8 cellular contexts compared by ENCODE assay signal in genomic region chr3:177602601-177603136, GRCh38.
DNase-seq lines count a peak whose midpoint lies in the region; ATAC-seq, FAIRE-seq and TF ChIP-seq lines count a peak whose summit lies in the region.

No MANE protein-coding gene starts in this region.

- H3K27me3 Mint-ChIP-seq in activated CD4-positive, alpha-beta T cell treated with anti-CD3 and anti-CD28 coated beads for 36 hours = no peaks in the 10 kb centered on the region
- H3K27me3 Mint-ChIP-seq in activated CD4-positive, alpha-beta T cell treated with anti-CD3 and anti-CD28 coated beads, Interleukin-2, amount 10 ng/mL, durations not matched to agents 24 days and 14 days = no peaks in the 10 kb centered on the region
- peaks cover 4% of the 10 kb centered on the region for H3K27me3 Mint-ChIP-seq in GM23338 (ENCODE audit: insufficient read depth, low read depth, poor library complexity)

- no peaks in the 10 kb centered on the region for H4K20me1 ChIP-seq in endothelial cell of umbilical vein (replicated peaks; ENCODE audit: control insufficient read depth, extremely low read depth, insufficient read depth, low read length)
- H4K20me1 ChIP-seq in GM23338 (replicated peaks; ENCODE audit: insufficient read depth) = no peaks in the 10 kb centered on the region

- no TSS peak for BruUV-seq in endothelial cell of umbilical vein (replicated peaks; lab: Mats Ljungman, UMichigan)

- WGBS in stomach, 5 donors = 26 to 54% (median 45%) methylated on average over 2 of the region's 2 CpGs

- POLR2A ChIA-PET in activated CD4-positive, alpha-beta T cell treated with anti-CD3 and anti-CD28 coated beads for 36 hours (lab: Charles Lee) = no interaction called here
- POLR2A ChIA-PET in endothelial cell of umbilical vein (lab: Charles Lee) = no interaction called here

- H3K9me3 ChIP-seq in endothelial cell of umbilical vein (replicated peaks; ENCODE audit: control insufficient read depth, insufficient read depth, low read length) = no peaks in the 10 kb centered on the region
- no peaks in the 10 kb centered on the region for H3K9me3 ChIP-seq in stomach

- H3K79me2 ChIP-seq in endothelial cell of umbilical vein (ENCODE audit: control insufficient read depth, insufficient read depth, low read length) (no peaks in the 10 kb centered on the region), GM23338 (replicated peaks; ENCODE audit: insufficient read depth) (no peaks in the 10 kb centered on the region)

- no peak for TF ChIP-seq CTCF in endothelial cell of umbilical vein (IDR thresholded peaks at IDR 0.05; ENCODE audit: extremely low read depth in 1 of 2, insufficient read depth in 1 of 2, low read depth in 1 of 2, low read length in 2 of 2)
- no peak for TF ChIP-seq CTCF in stomach (IDR thresholded peaks at IDR 0.05)
- no peak for TF ChIP-seq CTCF in GM23338 (conservative IDR thresholded peaks at IDR 0.05; ENCODE audit: low read depth in 2 of 2)

- CTCF ChIA-PET in activated CD4-positive, alpha-beta T cell treated with anti-CD3 and anti-CD28 coated beads for 36 hours (lab: Charles Lee) = interaction anchor here (0.6 to 1.0 kb wide), 3 partner anchors 9 to 11 kb away, joined by 3 to 5 read pairs (median 3); no protein-coding TSS in a partner anchor
- CTCF ChIA-PET in endothelial cell of umbilical vein (lab: Charles Lee) = interaction anchor here (0.7 to 1.2 kb wide), 4 partner anchors 10 to 782 kb away, joined by 3 to 4 read pairs (median 4); no protein-coding TSS in a partner anchor

- no peak overlapping the region for H3K4me3 ChIP-seq in endothelial cell of umbilical vein (replicated peaks in 1 of 3; ENCODE audit: insufficient read depth in 1 of 3, low read depth in 1 of 3, low read length in 3 of 3)
- no peak overlapping the region for H3K4me3 ChIP-seq in stomach
- no peak overlapping the region for H3K4me3 ChIP-seq in GM23338

- no peaks in the 10 kb centered on the region for H3K9me2 ChIP-seq in GM23338 (ENCODE audit: insufficient read depth)

- TF ChIP-seq POLR2A in endothelial cell of umbilical vein (IDR thresholded peaks at IDR 0.05; ENCODE audit: low read depth, low read length) = no peak
- no peak for TF ChIP-seq POLR2A in stomach (IDR thresholded peaks at IDR 0.05)
- no peak for TF ChIP-seq POLR2A in GM12891 (IDR thresholded peaks at IDR 0.05; ENCODE audit: low read depth, low read length)

- no peak overlapping the region for H3K9ac ChIP-seq in endothelial cell of umbilical vein (replicated peaks; ENCODE audit: extremely low read depth, insufficient read depth, low read length)

- no peak for TF ChIP-seq EP300 in stomach (IDR thresholded peaks at IDR 0.05)

- H3K27ac ChIP-seq in endothelial cell of umbilical vein (ENCODE audit: insufficient read depth, low read depth, low read length) (no peak overlapping the region), stomach (peak overlapping the region; percentile 54 to 82 (median 72)), GM23338 (ENCODE audit: low read depth) (no peak overlapping the region)

- DNase-seq in activated CD4-positive, alpha-beta T cell treated with anti-CD3 and anti-CD28 coated beads for 36 hours = no peak
- DNase-seq in activated CD4-positive, alpha-beta T cell treated with anti-CD3 and anti-CD28 coated beads, Interleukin-2, amount 10 ng/mL, durations not matched to agents 24 days and 14 days = no peak
- DNase-seq in NCI-H2196 (lab: John Stamatoyannopoulos, UW; ENCODE audit: unreplicated experiment) (peak; percentile 77), endothelial cell of umbilical vein (ENCODE audit: low read depth, low spot score) (peak; percentile 65), stomach (no peak), GM23338 (ENCODE audit: low spot score) (no peak), GM12891 (ENCODE audit: insufficient read length, low spot score) (no peak)
- DNase-seq in activated CD4-positive, alpha-beta T cell treated with anti-CD3 and anti-CD28 coated beads for 48 hours = no peak

- H3K36me3 Mint-ChIP-seq in activated CD4-positive, alpha-beta T cell treated with anti-CD3 and anti-CD28 coated beads for 36 hours (ENCODE audit: low read depth) = no peaks in the 10 kb centered on the region
- H3K36me3 Mint-ChIP-seq in activated CD4-positive, alpha-beta T cell treated with anti-CD3 and anti-CD28 coated beads, Interleukin-2, amount 10 ng/mL, durations not matched to agents 24 days and 14 days (ENCODE audit: low read depth) = peaks cover 5% of the 10 kb centered on the region
- H3K36me3 Mint-ChIP-seq in GM23338 (ENCODE audit: low read depth) = 0 out of 3 replicates have a peak, but pooled peaks cover 3% of the 10 kb centered on the region

- peak; percentile 65 for FAIRE-seq in endothelial cell of umbilical vein (lab: Jason Lieb, UNC)
- FAIRE-seq in GM12891 (lab: Jason Lieb, UNC) = no peak

- H3K36me3 ChIP-seq in endothelial cell of umbilical vein (ENCODE audit: control insufficient read depth in 2 of 2, extremely low read depth in 1 of 2, insufficient read depth in 2 of 2, low read length in 2 of 2) (no peaks in the 10 kb centered on the region), stomach (no peaks in the 10 kb centered on the region), GM23338 (ENCODE audit: insufficient read depth) (no peaks in the 10 kb centered on the region)

- H3K4me1 ChIP-seq in endothelial cell of umbilical vein (ENCODE audit: control insufficient read depth, extremely low read depth, insufficient read depth, low read length) = peaks cover 17% of the 10 kb centered on the region
- peaks cover 13 to 74% (median 34%) of the 10 kb centered on the region in 4 donors for H3K4me1 ChIP-seq in stomach
- H3K4me1 ChIP-seq in GM23338 (ENCODE audit: insufficient read depth) = peaks cover 27% of the 10 kb centered on the region

- peaks cover 6% of the 10 kb centered on the region for H3K9me3 Mint-ChIP-seq in activated CD4-positive, alpha-beta T cell treated with anti-CD3 and anti-CD28 coated beads for 36 hours (ENCODE audit: low read depth)
- peaks cover 16% of the 10 kb centered on the region for H3K9me3 Mint-ChIP-seq in activated CD4-positive, alpha-beta T cell treated with anti-CD3 and anti-CD28 coated beads, Interleukin-2, amount 10 ng/mL, durations not matched to agents 24 days and 14 days
- H3K9me3 Mint-ChIP-seq in GM23338 = peaks cover 3% of the 10 kb centered on the region

- no peaks in the 10 kb centered on the region for H3F3A ChIP-seq in GM23338 (replicated peaks; ENCODE audit: low read depth)

- peak overlapping the region; percentile 35 for H3K27ac Mint-ChIP-seq in activated CD4-positive, alpha-beta T cell treated with anti-CD3 and anti-CD28 coated beads for 36 hours
- H3K27ac Mint-ChIP-seq in activated CD4-positive, alpha-beta T cell treated with anti-CD3 and anti-CD28 coated beads, Interleukin-2, amount 10 ng/mL, durations not matched to agents 24 days and 14 days = no peak overlapping the region
- no peak overlapping the region for H3K27ac Mint-ChIP-seq in GM23338

- H3K4me2 ChIP-seq in endothelial cell of umbilical vein (ENCODE audit: insufficient read depth, low read length) (no peak overlapping the region), GM23338 (no peak overlapping the region)

- dilution Hi-C loops in endothelial cell of umbilical vein (cut with MboI; ENCODE audit: extremely low pct_ligation_motif_present, low sequenced_read_pairs) = no loop called here

- intact Hi-C loops in activated CD4-positive, alpha-beta T cell treated with anti-CD3 and anti-CD28 coated beads for 36 hours (cut with DNase I, micrococcal nuclease) = no loop called here
- intact Hi-C loops in activated CD4-positive, alpha-beta T cell treated with anti-CD3 and anti-CD28 coated beads, Interleukin-2, amount 10 ng/mL, durations not matched to agents 24 days and 14 days (cut with micrococcal nuclease) = no loop called here
- intact Hi-C loops in endothelial cell of umbilical vein (cut with micrococcal nuclease) (loop anchor here (2.0 to 5.0 kb wide), 3 partner anchors 175 to 405 kb away; partner anchors contain the start of gene TBL1XR1), stomach (cut with DNase I; ENCODE audit: low total_unique reads) (no loop called here)

- H3K4me3 Mint-ChIP-seq in activated CD4-positive, alpha-beta T cell treated with anti-CD3 and anti-CD28 coated beads for 36 hours = no peak overlapping the region
- no peak overlapping the region for H3K4me3 Mint-ChIP-seq in activated CD4-positive, alpha-beta T cell treated with anti-CD3 and anti-CD28 coated beads, Interleukin-2, amount 10 ng/mL, durations not matched to agents 24 days and 14 days
- no peak overlapping the region for H3K4me3 Mint-ChIP-seq in GM23338

- H3K27me3 ChIP-seq in endothelial cell of umbilical vein (ENCODE audit: control insufficient read depth in 2 of 2, insufficient read depth in 2 of 2, low read length in 2 of 2) = no peaks in the 10 kb centered on the region
- no peaks in the 10 kb centered on the region for H3K27me3 ChIP-seq in stomach
- no peaks in the 10 kb centered on the region for H3K27me3 ChIP-seq in GM23338 (ENCODE audit: insufficient read depth)

- ATAC-seq in activated CD4-positive, alpha-beta T cell treated with anti-CD3 and anti-CD28 coated beads for 36 hours = no peak
- ATAC-seq in GM23338 = no peak

- H3K9me1 ChIP-seq in endothelial cell of umbilical vein (replicated peaks; ENCODE audit: control insufficient read depth, extremely low read depth, insufficient read depth, low read length) = no peaks in the 10 kb centered on the region

- peaks cover 58% of the 10 kb centered on the region for H3K4me1 Mint-ChIP-seq in activated CD4-positive, alpha-beta T cell treated with anti-CD3 and anti-CD28 coated beads for 36 hours
- H3K4me1 Mint-ChIP-seq in activated CD4-positive, alpha-beta T cell treated with anti-CD3 and anti-CD28 coated beads, Interleukin-2, amount 10 ng/mL, durations not matched to agents 24 days and 14 days = peaks cover 46% of the 10 kb centered on the region
- H3K4me1 Mint-ChIP-seq in GM23338 = peaks cover 43% of the 10 kb centered on the region

- H2AFZ ChIP-seq in endothelial cell of umbilical vein (ENCODE audit: low read depth, low read length) (no peak overlapping the region), GM23338 (no peak overlapping the region)

TF ChIP-seq in endothelial cell of umbilical vein, 7 proteins besides CTCF, POLR2A, EP300 and RAD21 (continues in another document):
- TF ChIP-seq FOS (IDR thresholded peaks at IDR 0.05; ENCODE audit: borderline replicate concordance, insufficient read depth, low read length) = peak; percentile 48
- TF ChIP-seq GATA2 (IDR thresholded peaks at IDR 0.05; ENCODE audit: insufficient read depth, insufficient read length, low read depth, low read length) = no peak

TF ChIP-seq in GM23338, 12 proteins besides CTCF, POLR2A, EP300 and RAD21 (continues in another document):
- TF ChIP-seq JUNB (IDR thresholded peaks at IDR 0.05; ENCODE audit: unreplicated experiment) (no peak), ZNF114 (CRISPR knock-in tag; IDR thresholded peaks at IDR 0.05) (no peak), CREB1 (CRISPR knock-in tag; IDR thresholded peaks at IDR 0.05; ENCODE audit: low read depth) (no peak), EZH2phosphoT487 (IDR thresholded peaks at IDR 0.05; ENCODE audit: unreplicated experiment) (no peak)

TF ChIP-seq in GM12891, 5 proteins besides CTCF, POLR2A, EP300 and RAD21 (continues in another document):
- no peak for TF ChIP-seq PAX5 (IDR thresholded peaks at IDR 0.05; ENCODE audit: insufficient read depth, low read length, severe bottlenecking)
- TF ChIP-seq TAF1 (IDR thresholded peaks at IDR 0.05; ENCODE audit: low read depth, low read length) = no peak
- TF ChIP-seq POU2F2 (IDR thresholded peaks at IDR 0.05; ENCODE audit: low read depth, low read length) = no peak
- no peak for TF ChIP-seq POLR2AphosphoS5 (IDR thresholded peaks at IDR 0.05; ENCODE audit: low read depth, low read length)

Comparison
In these comparisons a context has a peak if more than half of its experiments do, and no peak if none do; other contexts are left out.
1. DNase-seq: peak in NCI-H2196 (single experiment) and endothelial cell of umbilical vein (single experiment); none in activated CD4-positive, alpha-beta T cell treated with anti-CD3 and anti-CD28 coated beads for 36 hours (single experiment), activated CD4-positive, alpha-beta T cell treated with anti-CD3 and anti-CD28 coated beads, Interleukin-2, amount 10 ng/mL, durations not matched to agents 24 days and 14 days (single experiment), stomach (single experiment), GM23338 (single experiment), GM12891 (single experiment) and activated CD4-positive, alpha-beta T cell treated with anti-CD3 and anti-CD28 coated beads for 48 hours (single experiment).
2. H3K27ac ChIP-seq: peak in stomach (5 of 5); none in endothelial cell of umbilical vein (single experiment) and GM23338 (single experiment).